ENCODE assay signal across 10 cellular contexts in genomic region chr11:56887940-56888339, GRCh38.
"Had no signal": no experiment of that assay in that cellular context is flagged by ENCODE, and none has a peak within 500 bp of the region (broad histone marks: within the 10 kb centered on the region; RNA-seq: fewer than 3 reads in every experiment).

No MANE protein-coding gene starts in this region.

- H3K4me3 ChIP-seq: GM23248, GM23338, HAP-1 had no signal

- FAIRE-seq: H54 had no signal

- H3K9me3 ChIP-seq: HAP-1 had no signal

- H3K9ac ChIP-seq: GM23248 had no signal

- H3K27ac ChIP-seq: GM23248 had no signal

- H3K4me2 ChIP-seq: GM23338 had no signal

- H3K36me3 ChIP-seq: HAP-1 had no signal

- H2AFZ ChIP-seq: GM23248 had no signal

- H3K4me1 ChIP-seq: HAP-1 had no signal

- DNase-seq: GM23248, GOT3, H7, H9, HCEC 1CT, HFFc6 had no signal

- ATAC-seq: GM23338, HCT116 had no signal
